1 cellular context compared by ENCODE assay signal in genomic region chr10:87935290-87936141, GRCh38.
TF ChIP-seq lines count a peak whose summit lies in the region.

No MANE protein-coding gene starts in this region.

TF ChIP-seq in WTC11, 78 proteins besides CTCF, POLR2A, EP300 and RAD21 (continued from another document):
- TF ChIP-seq, protein P1, sequence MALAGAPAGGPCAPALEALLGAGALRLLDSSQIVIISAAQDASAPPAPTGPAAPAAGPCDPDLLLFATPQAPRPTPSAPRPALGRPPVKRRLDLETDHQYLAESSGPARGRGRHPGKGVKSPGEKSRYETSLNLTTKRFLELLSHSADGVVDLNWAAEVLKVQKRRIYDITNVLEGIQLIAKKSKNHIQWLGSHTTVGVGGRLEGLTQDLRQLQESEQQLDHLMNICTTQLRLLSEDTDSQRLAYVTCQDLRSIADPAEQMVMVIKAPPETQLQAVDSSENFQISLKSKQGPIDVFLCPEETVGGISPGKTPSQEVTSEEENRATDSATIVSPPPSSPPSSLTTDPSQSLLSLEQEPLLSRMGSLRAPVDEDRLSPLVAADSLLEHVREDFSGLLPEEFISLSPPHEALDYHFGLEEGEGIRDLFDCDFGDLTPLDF (CRISPR knock-in tag; IDR thresholded peaks at IDR 0.05): no peak
